In genomic region chr17:6713918-6714271, GRCh38 we compare ENCODE assay signal across 11 cellular contexts. TPM values are rescaled to one million over a fixed set of nuclear protein-coding genes. Genes with fewer than 3 reads are reported as not detected.
A peak's percentile ranks its signal among the peaks of the same experiment; 100 is the strongest.
DNase-seq lines count a peak whose midpoint lies in the region; ATAC-seq, FAIRE-seq and TF ChIP-seq lines count a peak whose summit lies in the region.
"Had no signal": no experiment of that assay in that cellular context is flagged by ENCODE, and none has a peak within 500 bp of the region (broad histone marks: within the 10 kb centered on the region; RNA-seq: fewer than 3 reads in every experiment).

No MANE protein-coding gene starts in this region.

- FAIRE-seq in HTR-8/SVneo (lab: Jason Lieb, UNC), result no peak

- ATAC-seq in activated B cell treated with CpG ODN at 0.5 μM for 24 hours (ENCODE audit: low read depth) (no peak), HG02571 (IDR thresholded peaks at IDR 0.05; ENCODE audit: unreplicated experiment) (no peak)

- peaks cover 51% of the 10 kb centered on the region for H3K27me3 Mint-ChIP-seq in activated B cell treated with CpG ODN at 0.5 μM for 24 hours

- intact Hi-C loops in activated B cell treated with CpG ODN at 0.5 μM for 24 hours (cut with micrococcal nuclease), result loop anchor here (2.0 kb wide), 1 partner anchor 47 kb away; no protein-coding TSS in a partner anchor

- no peaks in the 10 kb centered on the region for H3K36me3 Mint-ChIP-seq in activated B cell treated with CpG ODN at 0.5 μM for 24 hours (ENCODE audit: low read depth)

- CTCF ChIA-PET in activated B cell treated with CpG ODN at 0.5 μM for 24 hours (lab: Charles Lee), result no interaction called here

- peaks cover 22% of the 10 kb centered on the region for H3K4me1 Mint-ChIP-seq in activated B cell treated with CpG ODN at 0.5 μM for 24 hours

- H3K36me3 ChIP-seq in H7 (replicated peaks; ENCODE audit: control insufficient read depth, insufficient read depth, low read length), result no peaks in the 10 kb centered on the region
- H3K36me3 ChIP-seq: ovary had no signal

- no peak for TF ChIP-seq CTCF in activated B cell treated with CpG ODN at 0.5 μM for 24 hours (IDR thresholded peaks at IDR 0.05)

- H3K4me3 ChIP-seq in H7 (ENCODE audit: insufficient read depth, low read depth, low read length) (peak overlapping the region; percentile 64), iPS-11a (ENCODE audit: low read depth, low read length) (peak overlapping the region; percentile 53), skeletal muscle cell (ENCODE audit: low read depth, low read length) (peak overlapping the region; percentile 32)

- no peak for DNase-seq in H7
- DNase-seq in activated B cell treated with CpG ODN at 0.5 μM for 24 hours, result no peak
- no peak for DNase-seq in skeletal muscle cell (ENCODE audit: low read depth)
- no peak for DNase-seq in A172 (ENCODE audit: low spot score)
- no peak for DNase-seq in NCI-H524 treated with DMSO at 0.1 percent for 48 hours (lab: John Stamatoyannopoulos, UW)
- no peak for DNase-seq in HTR-8/SVneo (ENCODE audit: insufficient read length, low spot score)
- DNase-seq: NCI-H748 treated with DMSO at 0.1 percent for 48 hours had no signal

- peaks cover 4% of the 10 kb centered on the region for H3K9me3 Mint-ChIP-seq in activated B cell treated with CpG ODN at 0.5 μM for 24 hours

- H3K27ac Mint-ChIP-seq in activated B cell treated with CpG ODN at 0.5 μM for 24 hours, result no peak overlapping the region

- POLR2A ChIA-PET in activated B cell treated with CpG ODN at 0.5 μM for 24 hours (lab: Charles Lee), result no interaction called here

- H3K27me3 ChIP-seq in H7 (ENCODE audit: control insufficient read depth, insufficient read depth, low read length), result peaks cover 22% of the 10 kb centered on the region
- H3K27me3 ChIP-seq: ovary had no signal

- peak overlapping the region; percentile 58 for H3K4me3 Mint-ChIP-seq in activated B cell treated with CpG ODN at 0.5 μM for 24 hours

RNA-seq across cellular contexts. Expression of gene SLC13A5, which starts 0.7 kb away (rescaled TPM):
- total RNA-seq in H7 (2014; rRNA removed; shearing (Covaris generic)), result 0.10 and 0.11 TPM in 2 replicates
- not detected in 2 replicates for total RNA-seq in activated B cell treated with CpG ODN at 0.5 μM for 24 hours
- 0.10 TPM in 1 of 2 replicates, not detected in the other for total RNA-seq in A172 (2014; rRNA removed; shearing (Covaris generic))
- total RNA-seq: activated CD8-positive, alpha-beta memory T cell treated with anti-CD3 and anti-CD28 coated beads for 36 hours had no signal

RNA-seq across cellular contexts. Expression of gene XAF1, which starts 42.0 kb away (rescaled TPM):
- total RNA-seq in H7 (2014; rRNA removed; shearing (Covaris generic)), result not detected in 2 replicates
- 50.4 and 62.5 TPM in 2 replicates for total RNA-seq in activated B cell treated with CpG ODN at 0.5 μM for 24 hours
- not detected in 2 replicates for total RNA-seq in A172 (2014; rRNA removed; shearing (Covaris generic))

Comparison
In these comparisons a context has a peak if more than half of its experiments do, and no peak if none do; other contexts are left out.
1. RNA of gene XAF1, which starts 42.0 kb away (total RNA-seq): 50.4 to 62.5 TPM in activated B cell treated with CpG ODN at 0.5 μM for 24 hours; not detected in H7 and not detected in A172; every median in the first group is over 10 times any median in the second.
2. Peak in every context shown above with its lines, with median percentiles within 50 percentile points of each other: H3K4me3 ChIP-seq.